In the genomic region with DNA sequence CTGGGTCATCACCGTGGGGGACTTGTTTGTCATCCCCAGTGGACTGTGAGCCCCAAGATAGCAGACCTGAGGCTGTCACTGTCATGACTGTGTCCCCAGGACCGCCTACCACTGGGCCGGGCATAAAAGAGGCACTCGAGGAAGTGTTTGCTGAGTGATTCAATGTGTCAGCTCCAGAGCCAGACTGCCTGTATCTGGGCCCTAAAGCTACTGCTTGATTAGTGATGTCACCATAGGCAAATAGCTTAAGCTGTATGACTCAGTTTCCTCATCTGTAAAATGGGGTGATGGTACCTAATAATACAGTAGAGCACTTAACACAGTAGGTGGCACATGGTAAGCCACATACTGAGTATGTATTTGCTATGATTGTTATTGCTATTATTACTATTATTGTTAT, we compare ENCODE assay signal across 17 cellular contexts. TPM values are rescaled to one million over a fixed set of nuclear protein-coding genes. Genes with fewer than 3 reads are reported as not detected.
"Had no signal": no experiment of that assay in that cellular context is flagged by ENCODE, and none has a peak within 500 bp of the region (broad histone marks: within the 10 kb centered on the region; RNA-seq: fewer than 3 reads in every experiment).

No MANE protein-coding gene starts in this region.

- H3K27me3 ChIP-seq: body of pancreas, colonic mucosa, gastrocnemius medialis, heart left ventricle, stomach, uterus had no signal

- H3K36me3 ChIP-seq: uterus had no signal

- H3K4me3 ChIP-seq: body of pancreas, colonic mucosa, gastrocnemius medialis, heart left ventricle, stomach, uterus had no signal

- H3K27ac ChIP-seq: body of pancreas, colonic mucosa, gastrocnemius medialis, heart left ventricle, stomach, uterus had no signal

- DNase-seq: activated CD4-positive, alpha-beta T cell treated with anti-CD3 and anti-CD28 coated beads, Interleukin-2, amount 10 ng/mL, durations not matched to agents 7 days and 5 days; activated CD8-positive, alpha-beta memory T cell treated with anti-CD3 and anti-CD28 coated beads for 24 hours; activated gamma-delta T cell treated with Interleukin-2 at 50 U/mL for 16 hours; amniotic stem cell; body of pancreas; central memory CD4-positive, alpha-beta T cell; colonic mucosa; gastrocnemius medialis; heart left ventricle; left cardiac atrium; naive B cell; retina; stimulated activated CD4-positive, alpha-beta T cell treated with anti-CD3 and anti-CD28 coated beads, Interleukin-12 subunit alpha, Interleukin-12 subunit beta, amount 100 ng/mL, for 4 hours; stimulated activated CD4-positive, alpha-beta T cell treated with anti-CD3 and anti-CD28 coated beads, Interleukin-2, amount 100 ng/mL, for 24 hours; stomach; uterus had no signal

- H3K9me3 ChIP-seq: body of pancreas, colonic mucosa, gastrocnemius medialis, heart left ventricle, stomach, uterus had no signal

- H3K4me1 ChIP-seq: body of pancreas, colonic mucosa, gastrocnemius medialis, uterus had no signal

- ATAC-seq: body of pancreas, gastrocnemius medialis, heart left ventricle, left cardiac atrium had no signal

RNA-seq across cellular contexts. Expression of gene CEACAM16, which starts 38.9 kb away (rescaled TPM):
- total RNA-seq: activated CD4-positive, alpha-beta T cell treated with anti-CD3 and anti-CD28 coated beads, Interleukin-2, amount 10 ng/mL, durations not matched to agents 7 days and 5 days; gastrocnemius medialis; heart left ventricle; left cardiac atrium; mononuclear cell; stomach; uterus had no signal
- polyA plus RNA-seq: heart left ventricle, stomach had no signal

RNA-seq across cellular contexts. Expression of gene IGSF23, which starts 46.7 kb away (rescaled TPM):
- total RNA-seq: activated CD4-positive, alpha-beta T cell treated with anti-CD3 and anti-CD28 coated beads, Interleukin-2, amount 10 ng/mL, durations not matched to agents 7 days and 5 days; colonic mucosa; gastrocnemius medialis; left cardiac atrium; mononuclear cell; uterus had no signal
- polyA plus RNA-seq: stomach had no signal
